ENCODE assay signal across 1 cellular context in the genomic region with DNA sequence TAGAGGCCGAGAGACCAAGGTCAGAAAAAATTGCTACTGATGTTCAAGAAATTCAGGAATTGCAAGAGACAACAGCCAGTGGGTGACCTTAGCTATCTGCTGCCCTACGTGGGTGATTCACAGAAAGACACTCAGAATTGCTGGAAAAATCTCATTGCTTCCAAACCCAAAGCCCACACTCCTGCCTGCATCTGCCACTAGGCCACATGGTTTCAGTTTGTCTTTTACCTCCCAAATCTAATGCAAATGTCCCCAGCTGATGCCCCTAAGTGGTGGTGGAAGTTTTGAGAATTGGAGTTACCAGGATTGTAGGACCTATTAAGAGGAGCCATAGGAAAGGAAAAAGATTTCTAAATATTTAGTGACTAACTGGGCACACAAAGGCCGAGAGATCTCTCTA.
TF ChIP-seq lines count a peak whose summit lies in the region.

No MANE protein-coding gene starts in this region.

TF ChIP-seq in H1, 55 proteins besides CTCF, POLR2A, EP300 and RAD21 (continued from another document):
- TF ChIP-seq, protein P1, sequence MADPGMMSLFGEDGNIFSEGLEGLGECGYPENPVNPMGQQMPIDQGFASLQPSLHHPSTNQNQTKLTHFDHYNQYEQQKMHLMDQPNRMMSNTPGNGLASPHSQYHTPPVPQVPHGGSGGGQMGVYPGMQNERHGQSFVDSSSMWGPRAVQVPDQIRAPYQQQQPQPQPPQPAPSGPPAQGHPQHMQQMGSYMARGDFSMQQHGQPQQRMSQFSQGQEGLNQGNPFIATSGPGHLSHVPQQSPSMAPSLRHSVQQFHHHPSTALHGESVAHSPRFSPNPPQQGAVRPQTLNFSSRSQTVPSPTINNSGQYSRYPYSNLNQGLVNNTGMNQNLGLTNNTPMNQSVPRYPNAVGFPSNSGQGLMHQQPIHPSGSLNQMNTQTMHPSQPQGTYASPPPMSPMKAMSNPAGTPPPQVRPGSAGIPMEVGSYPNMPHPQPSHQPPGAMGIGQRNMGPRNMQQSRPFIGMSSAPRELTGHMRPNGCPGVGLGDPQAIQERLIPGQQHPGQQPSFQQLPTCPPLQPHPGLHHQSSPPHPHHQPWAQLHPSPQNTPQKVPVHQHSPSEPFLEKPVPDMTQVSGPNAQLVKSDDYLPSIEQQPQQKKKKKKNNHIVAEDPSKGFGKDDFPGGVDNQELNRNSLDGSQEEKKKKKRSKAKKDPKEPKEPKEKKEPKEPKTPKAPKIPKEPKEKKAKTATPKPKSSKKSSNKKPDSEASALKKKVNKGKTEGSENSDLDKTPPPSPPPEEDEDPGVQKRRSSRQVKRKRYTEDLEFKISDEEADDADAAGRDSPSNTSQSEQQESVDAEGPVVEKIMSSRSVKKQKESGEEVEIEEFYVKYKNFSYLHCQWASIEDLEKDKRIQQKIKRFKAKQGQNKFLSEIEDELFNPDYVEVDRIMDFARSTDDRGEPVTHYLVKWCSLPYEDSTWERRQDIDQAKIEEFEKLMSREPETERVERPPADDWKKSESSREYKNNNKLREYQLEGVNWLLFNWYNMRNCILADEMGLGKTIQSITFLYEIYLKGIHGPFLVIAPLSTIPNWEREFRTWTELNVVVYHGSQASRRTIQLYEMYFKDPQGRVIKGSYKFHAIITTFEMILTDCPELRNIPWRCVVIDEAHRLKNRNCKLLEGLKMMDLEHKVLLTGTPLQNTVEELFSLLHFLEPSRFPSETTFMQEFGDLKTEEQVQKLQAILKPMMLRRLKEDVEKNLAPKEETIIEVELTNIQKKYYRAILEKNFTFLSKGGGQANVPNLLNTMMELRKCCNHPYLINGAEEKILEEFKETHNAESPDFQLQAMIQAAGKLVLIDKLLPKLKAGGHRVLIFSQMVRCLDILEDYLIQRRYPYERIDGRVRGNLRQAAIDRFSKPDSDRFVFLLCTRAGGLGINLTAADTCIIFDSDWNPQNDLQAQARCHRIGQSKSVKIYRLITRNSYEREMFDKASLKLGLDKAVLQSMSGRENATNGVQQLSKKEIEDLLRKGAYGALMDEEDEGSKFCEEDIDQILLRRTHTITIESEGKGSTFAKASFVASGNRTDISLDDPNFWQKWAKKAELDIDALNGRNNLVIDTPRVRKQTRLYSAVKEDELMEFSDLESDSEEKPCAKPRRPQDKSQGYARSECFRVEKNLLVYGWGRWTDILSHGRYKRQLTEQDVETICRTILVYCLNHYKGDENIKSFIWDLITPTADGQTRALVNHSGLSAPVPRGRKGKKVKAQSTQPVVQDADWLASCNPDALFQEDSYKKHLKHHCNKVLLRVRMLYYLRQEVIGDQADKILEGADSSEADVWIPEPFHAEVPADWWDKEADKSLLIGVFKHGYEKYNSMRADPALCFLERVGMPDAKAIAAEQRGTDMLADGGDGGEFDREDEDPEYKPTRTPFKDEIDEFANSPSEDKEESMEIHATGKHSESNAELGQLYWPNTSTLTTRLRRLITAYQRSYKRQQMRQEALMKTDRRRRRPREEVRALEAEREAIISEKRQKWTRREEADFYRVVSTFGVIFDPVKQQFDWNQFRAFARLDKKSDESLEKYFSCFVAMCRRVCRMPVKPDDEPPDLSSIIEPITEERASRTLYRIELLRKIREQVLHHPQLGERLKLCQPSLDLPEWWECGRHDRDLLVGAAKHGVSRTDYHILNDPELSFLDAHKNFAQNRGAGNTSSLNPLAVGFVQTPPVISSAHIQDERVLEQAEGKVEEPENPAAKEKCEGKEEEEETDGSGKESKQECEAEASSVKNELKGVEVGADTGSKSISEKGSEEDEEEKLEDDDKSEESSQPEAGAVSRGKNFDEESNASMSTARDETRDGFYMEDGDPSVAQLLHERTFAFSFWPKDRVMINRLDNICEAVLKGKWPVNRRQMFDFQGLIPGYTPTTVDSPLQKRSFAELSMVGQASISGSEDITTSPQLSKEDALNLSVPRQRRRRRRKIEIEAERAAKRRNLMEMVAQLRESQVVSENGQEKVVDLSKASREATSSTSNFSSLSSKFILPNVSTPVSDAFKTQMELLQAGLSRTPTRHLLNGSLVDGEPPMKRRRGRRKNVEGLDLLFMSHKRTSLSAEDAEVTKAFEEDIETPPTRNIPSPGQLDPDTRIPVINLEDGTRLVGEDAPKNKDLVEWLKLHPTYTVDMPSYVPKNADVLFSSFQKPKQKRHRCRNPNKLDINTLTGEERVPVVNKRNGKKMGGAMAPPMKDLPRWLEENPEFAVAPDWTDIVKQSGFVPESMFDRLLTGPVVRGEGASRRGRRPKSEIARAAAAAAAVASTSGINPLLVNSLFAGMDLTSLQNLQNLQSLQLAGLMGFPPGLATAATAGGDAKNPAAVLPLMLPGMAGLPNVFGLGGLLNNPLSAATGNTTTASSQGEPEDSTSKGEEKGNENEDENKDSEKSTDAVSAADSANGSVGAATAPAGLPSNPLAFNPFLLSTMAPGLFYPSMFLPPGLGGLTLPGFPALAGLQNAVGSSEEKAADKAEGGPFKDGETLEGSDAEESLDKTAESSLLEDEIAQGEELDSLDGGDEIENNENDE (IDR thresholded peaks at IDR 0.05; ENCODE audit: insufficient replicate concordance, low read length) = no peak
